Comparison of ENCODE assay signal across 15 cellular contexts in genomic region chr3:160010578-160010977, GRCh38. TPM values are rescaled to one million over a fixed set of nuclear protein-coding genes. Genes with fewer than 3 reads are reported as not detected.
DNase-seq lines count a peak whose midpoint lies in the region; ATAC-seq and TF ChIP-seq lines count a peak whose summit lies in the region.
"Had no signal": no experiment of that assay in that cellular context is flagged by ENCODE, and none has a peak within 500 bp of the region (broad histone marks: within the 10 kb centered on the region; RNA-seq: fewer than 3 reads in every experiment).

No MANE protein-coding gene starts in this region.

- TF ChIP-seq EP300 in tibial nerve (IDR thresholded peaks at IDR 0.05) = no peak

- H3K4me1 Mint-ChIP-seq in activated naive CD4-positive, alpha-beta T cell treated with anti-CD3 and anti-CD28 coated beads for 36 hours (ENCODE audit: low read depth) = peaks cover 6% of the 10 kb centered on the region
- H3K4me1 Mint-ChIP-seq: nephron had no signal

- peak overlapping the region; percentile 41 for H2AFZ ChIP-seq in MM.1S (ENCODE audit: low read length)

- H3K27me3 ChIP-seq in MM.1S (replicated peaks; ENCODE audit: insufficient read depth, low read length) (no peaks in the 10 kb centered on the region), tibial nerve (no peaks in the 10 kb centered on the region), WERI-Rb-1 (ENCODE audit: insufficient read depth, low read depth, severe bottlenecking) (no peaks in the 10 kb centered on the region)
- H3K27me3 ChIP-seq: BLaER1 treated with 17β-estradiol and CSF1 and Interleukin-3, amounts not matched to agents 10 nM and 100 nM had no signal

- no peaks in the 10 kb centered on the region for H3K36me3 Mint-ChIP-seq in activated naive CD4-positive, alpha-beta T cell treated with anti-CD3 and anti-CD28 coated beads for 36 hours (ENCODE audit: low read depth)

- DNase-seq in MM.1S = peak; percentile 88
- DNase-seq in tibial nerve (ENCODE audit: low spot score in 2 of 2) = no peak
- DNase-seq in activated naive CD4-positive, alpha-beta T cell treated with anti-CD3 and anti-CD28 coated beads for 36 hours = no peak
- no peak for DNase-seq in WERI-Rb-1
- DNase-seq in inferior parietal cortex (ENCODE audit: extremely low spot score) = no peak
- DNase-seq: activated T-cell treated with anti-CD3 and anti-CD28 coated beads, Interleukin-2, amount 50 U/mL, for 48 hours; kidney glomerular epithelial cell; NCI-H1436; stimulated activated CD8-positive, alpha-beta memory T cell treated with anti-CD3 and anti-CD28 coated beads, Interleukin-4, amount 100 ng/mL, for 48 hours had no signal

- H3K4me3 ChIP-seq in MM.1S (ENCODE audit: low read length) = peak overlapping the region; percentile 5; the same call in 1 of the 2 replicates
- H3K4me3 ChIP-seq in tibial nerve = no peak overlapping the region
- H3K4me3 ChIP-seq in WERI-Rb-1 (ENCODE audit: low read depth, low read length) = no peak overlapping the region
- H3K4me3 ChIP-seq: BLaER1 treated with 17β-estradiol and CSF1 and Interleukin-3, amounts not matched to agents 10 nM and 100 nM; smooth muscle cell had no signal

- ATAC-seq in GM18517 (IDR thresholded peaks at IDR 0.05; ENCODE audit: unreplicated experiment) (peak; percentile 62), GM21381 (IDR thresholded peaks at IDR 0.05; ENCODE audit: unreplicated experiment) (peak; percentile 64), HG02981 (IDR thresholded peaks at IDR 0.05; ENCODE audit: unreplicated experiment) (peak; percentile 65)

- H3K9ac ChIP-seq in MM.1S (ENCODE audit: low read length) = peak overlapping the region; percentile 24
- H3K9ac ChIP-seq: BLaER1 treated with 17β-estradiol and CSF1 and Interleukin-3, amounts not matched to agents 10 nM and 100 nM had no signal

- CTCF ChIA-PET in activated naive CD4-positive, alpha-beta T cell treated with anti-CD3 and anti-CD28 coated beads for 36 hours (lab: Charles Lee) = interaction anchor here (2.5 kb wide), 1 partner anchor 22 kb away, joined by 7 read pairs; the partner anchor contains the start of gene IL12A

- TF ChIP-seq CTCF in MM.1S (IDR thresholded peaks at IDR 0.05; ENCODE audit: low read length) = no peak
- TF ChIP-seq CTCF in tibial nerve (IDR thresholded peaks at IDR 0.05) = no peak
- TF ChIP-seq CTCF in WERI-Rb-1 (IDR thresholded peaks at IDR 0.05; ENCODE audit: low read depth, low read length) = no peak

- TF ChIP-seq POLR2A in tibial nerve (IDR thresholded peaks at IDR 0.05) = no peak

- no peaks in the 10 kb centered on the region for H3K79me2 ChIP-seq in MM.1S (ENCODE audit: low read length)

- H3K4me1 ChIP-seq in MM.1S (ENCODE audit: low read length) (peaks cover 54% of the 10 kb centered on the region), tibial nerve (no peaks in the 10 kb centered on the region)

- peak overlapping the region; percentile 56 for H3K4me2 ChIP-seq in MM.1S (ENCODE audit: low read depth, low read length)
- H3K4me2 ChIP-seq: smooth muscle cell had no signal

- intact Hi-C loops in activated naive CD4-positive, alpha-beta T cell treated with anti-CD3 and anti-CD28 coated beads for 36 hours (cut with micrococcal nuclease) = no loop called here

- peaks cover 35% of the 10 kb centered on the region for H3F3A ChIP-seq in MM.1S (ENCODE audit: insufficient read depth, low read length)

- H4K20me1 ChIP-seq in MM.1S (ENCODE audit: insufficient read depth, low read length) = no peaks in the 10 kb centered on the region
- H4K20me1 ChIP-seq: BLaER1 treated with 17β-estradiol and CSF1 and Interleukin-3, amounts not matched to agents 10 nM and 100 nM had no signal

- no peaks in the 10 kb centered on the region for H3K36me3 ChIP-seq in MM.1S (replicated peaks; ENCODE audit: insufficient read depth, low read length)
- no peaks in the 10 kb centered on the region for H3K36me3 ChIP-seq in tibial nerve
- H3K36me3 ChIP-seq in WERI-Rb-1 = no peaks in the 10 kb centered on the region
- H3K36me3 ChIP-seq: BLaER1 treated with 17β-estradiol and CSF1 and Interleukin-3, amounts not matched to agents 10 nM and 100 nM had no signal

- H3K27me3 Mint-ChIP-seq in activated naive CD4-positive, alpha-beta T cell treated with anti-CD3 and anti-CD28 coated beads for 36 hours (ENCODE audit: low read depth) = no peaks in the 10 kb centered on the region

- H3K27ac ChIP-seq in MM.1S (ENCODE audit: low read length) (peak overlapping the region; percentile 83), tibial nerve (no peak overlapping the region), WERI-Rb-1 (no peak overlapping the region)
- H3K27ac ChIP-seq: BLaER1 treated with 17β-estradiol and CSF1 and Interleukin-3, amounts not matched to agents 10 nM and 100 nM had no signal

- H3K4me3 Mint-ChIP-seq in activated naive CD4-positive, alpha-beta T cell treated with anti-CD3 and anti-CD28 coated beads for 36 hours = no peak overlapping the region
- H3K4me3 Mint-ChIP-seq: nephron had no signal

- no peak overlapping the region for H3K27ac Mint-ChIP-seq in activated naive CD4-positive, alpha-beta T cell treated with anti-CD3 and anti-CD28 coated beads for 36 hours
- H3K27ac Mint-ChIP-seq: nephron had no signal

- no peaks in the 10 kb centered on the region for H3K9me2 ChIP-seq in MM.1S (replicated peaks; ENCODE audit: insufficient read depth, low read length)

- 89 to 91% methylated on average over 4 of the region's 4 CpGs for WGBS in tibial nerve, 2 donors

- H3K9me3 Mint-ChIP-seq in activated naive CD4-positive, alpha-beta T cell treated with anti-CD3 and anti-CD28 coated beads for 36 hours = no peaks in the 10 kb centered on the region
- H3K9me3 Mint-ChIP-seq: nephron had no signal

- no peaks in the 10 kb centered on the region for H3K9me3 ChIP-seq in MM.1S (replicated peaks; ENCODE audit: insufficient read depth, low read length)
- H3K9me3 ChIP-seq in tibial nerve = no peaks in the 10 kb centered on the region
- no peaks in the 10 kb centered on the region for H3K9me3 ChIP-seq in WERI-Rb-1 (ENCODE audit: severe bottlenecking)
- H3K9me3 ChIP-seq: BLaER1 treated with 17β-estradiol and CSF1 and Interleukin-3, amounts not matched to agents 10 nM and 100 nM had no signal

RNA-seq across cellular contexts. Expression of gene IL12A, which starts 21.9 kb away (rescaled TPM):
- total RNA-seq in tibial nerve = under 1 TPM in 1 of 4 donors, not detected in 3; 0.60 TPM
- not detected for total RNA-seq in activated naive CD4-positive, alpha-beta T cell treated with anti-CD3 and anti-CD28 coated beads for 36 hours
